ENCODE assay signal across 1 cellular context in the genomic region with DNA sequence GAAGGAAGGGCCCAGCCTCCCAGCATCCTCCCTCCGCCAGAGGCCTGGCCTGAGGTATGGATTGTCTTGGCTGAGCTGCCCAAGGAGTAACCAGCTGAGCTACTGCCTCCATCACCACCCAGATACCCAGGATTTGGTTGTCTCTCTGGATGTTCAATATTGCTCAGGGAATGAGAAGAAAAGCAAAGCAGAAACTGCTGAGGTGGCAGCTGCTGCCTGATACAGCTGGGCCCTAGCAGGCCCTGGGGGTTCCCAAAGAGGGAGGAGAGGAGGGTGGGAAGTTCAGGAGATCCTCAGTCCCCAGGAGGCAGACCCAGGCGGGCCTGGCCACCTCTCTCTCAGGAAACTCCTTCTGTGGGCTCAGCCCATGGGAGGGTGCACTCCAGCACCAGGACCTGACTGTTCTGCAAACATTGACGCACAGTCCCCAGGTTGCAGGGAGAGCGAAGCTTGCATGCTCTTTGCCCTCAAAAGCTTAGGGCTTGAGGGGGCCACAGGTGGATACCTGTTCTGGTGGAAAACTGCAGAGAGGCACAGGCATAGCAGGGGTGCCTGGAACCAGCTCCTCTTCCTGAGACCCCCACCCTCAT.
TF ChIP-seq lines count a peak whose summit lies in the region.

No MANE protein-coding gene starts in this region.

TF ChIP-seq in HepG2, 621 proteins besides CTCF, POLR2A, EP300 and RAD21 (continued from another document and continues in another):
- TF ChIP-seq, protein P1, sequence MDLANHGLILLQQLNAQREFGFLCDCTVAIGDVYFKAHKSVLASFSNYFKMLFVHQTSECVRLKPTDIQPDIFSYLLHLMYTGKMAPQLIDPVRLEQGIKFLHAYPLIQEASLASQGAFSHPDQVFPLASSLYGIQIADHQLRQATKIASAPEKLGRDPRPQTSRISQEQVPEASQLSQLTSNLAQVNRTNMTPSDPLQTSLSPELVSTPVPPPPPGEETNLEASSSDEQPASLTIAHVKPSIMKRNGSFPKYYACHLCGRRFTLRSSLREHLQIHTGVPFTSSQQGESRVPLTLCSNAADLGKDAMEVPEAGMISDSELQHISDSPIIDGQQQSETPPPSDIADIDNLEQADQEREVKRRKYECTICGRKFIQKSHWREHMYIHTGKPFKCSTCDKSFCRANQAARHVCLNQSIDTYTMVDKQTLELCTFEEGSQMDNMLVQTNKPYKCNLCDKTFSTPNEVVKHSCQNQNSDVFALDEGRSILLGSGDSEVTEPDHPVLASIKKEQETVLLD (CRISPR knock-in tag; IDR thresholded peaks at IDR 0.05; ENCODE audit: low read depth): no peak
- TF ChIP-seq, protein P2, sequence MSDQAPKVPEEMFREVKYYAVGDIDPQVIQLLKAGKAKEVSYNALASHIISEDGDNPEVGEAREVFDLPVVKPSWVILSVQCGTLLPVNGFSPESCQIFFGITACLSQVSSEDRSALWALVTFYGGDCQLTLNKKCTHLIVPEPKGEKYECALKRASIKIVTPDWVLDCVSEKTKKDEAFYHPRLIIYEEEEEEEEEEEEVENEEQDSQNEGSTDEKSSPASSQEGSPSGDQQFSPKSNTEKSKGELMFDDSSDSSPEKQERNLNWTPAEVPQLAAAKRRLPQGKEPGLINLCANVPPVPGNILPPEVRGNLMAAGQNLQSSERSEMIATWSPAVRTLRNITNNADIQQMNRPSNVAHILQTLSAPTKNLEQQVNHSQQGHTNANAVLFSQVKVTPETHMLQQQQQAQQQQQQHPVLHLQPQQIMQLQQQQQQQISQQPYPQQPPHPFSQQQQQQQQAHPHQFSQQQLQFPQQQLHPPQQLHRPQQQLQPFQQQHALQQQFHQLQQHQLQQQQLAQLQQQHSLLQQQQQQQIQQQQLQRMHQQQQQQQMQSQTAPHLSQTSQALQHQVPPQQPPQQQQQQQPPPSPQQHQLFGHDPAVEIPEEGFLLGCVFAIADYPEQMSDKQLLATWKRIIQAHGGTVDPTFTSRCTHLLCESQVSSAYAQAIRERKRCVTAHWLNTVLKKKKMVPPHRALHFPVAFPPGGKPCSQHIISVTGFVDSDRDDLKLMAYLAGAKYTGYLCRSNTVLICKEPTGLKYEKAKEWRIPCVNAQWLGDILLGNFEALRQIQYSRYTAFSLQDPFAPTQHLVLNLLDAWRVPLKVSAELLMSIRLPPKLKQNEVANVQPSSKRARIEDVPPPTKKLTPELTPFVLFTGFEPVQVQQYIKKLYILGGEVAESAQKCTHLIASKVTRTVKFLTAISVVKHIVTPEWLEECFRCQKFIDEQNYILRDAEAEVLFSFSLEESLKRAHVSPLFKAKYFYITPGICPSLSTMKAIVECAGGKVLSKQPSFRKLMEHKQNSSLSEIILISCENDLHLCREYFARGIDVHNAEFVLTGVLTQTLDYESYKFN (CRISPR knock-in tag; conservative IDR thresholded peaks at IDR 0.05): peak; percentile 42; the same call in 1 of the 2 replicates
- TF ChIP-seq KLF6 (CRISPR knock-in tag; IDR thresholded peaks at IDR 0.05) (no peak), NCOR1 (IDR thresholded peaks at IDR 0.05; ENCODE audit: borderline replicate concordance, low read length) (no peak), PAWR (CRISPR knock-in tag; IDR thresholded peaks at IDR 0.05; ENCODE audit: borderline replicate concordance) (no peak), ZNF790 (CRISPR knock-in tag; IDR thresholded peaks at IDR 0.05; ENCODE audit: borderline replicate concordance) (no peak), SALL1 (CRISPR knock-in tag; IDR thresholded peaks at IDR 0.05) (peak; percentile 36; the same call in 1 of the 2 replicates), KDM2A (CRISPR knock-in tag; IDR thresholded peaks at IDR 0.05; ENCODE audit: borderline replicate concordance, low read depth) (no peak), ZNF556 (CRISPR knock-in tag; IDR thresholded peaks at IDR 0.05; ENCODE audit: borderline replicate concordance) (peak; percentile 100), FOXA3 (CRISPR knock-in tag; IDR thresholded peaks at IDR 0.05) (0 out of 2 replicates have a peak, but pooled peaks have one; percentile 32), TBL1XR1 (IDR thresholded peaks at IDR 0.05; ENCODE audit: borderline replicate concordance, low read length, partially characterized antibody) (no peak), PHB2 (IDR thresholded peaks at IDR 0.05; ENCODE audit: partially characterized antibody) (no peak), ZKSCAN5 (CRISPR knock-in tag; IDR thresholded peaks at IDR 0.05) (no peak), MEIS1 (CRISPR knock-in tag; IDR thresholded peaks at IDR 0.05; ENCODE audit: borderline replicate concordance) (no peak), SETDB1 (CRISPR knock-in tag; IDR thresholded peaks at IDR 0.05; ENCODE audit: borderline replicate concordance) (no peak), JDP2 (CRISPR knock-in tag; IDR thresholded peaks at IDR 0.05; ENCODE audit: borderline replicate concordance) (no peak), MAFK (conservative IDR thresholded peaks at IDR 0.05 in 1 of 2, IDR thresholded peaks at IDR 0.05 in 1 of 2; ENCODE audit: low read length in 2 of 2) (peak; percentile 54 to 58; a peak in 3 of 4 replicates), ZFX (CRISPR knock-in tag; IDR thresholded peaks at IDR 0.05; ENCODE audit: low read depth) (peak; percentile 29; the same call in 1 of the 2 replicates), ATF7-NPFF (CRISPR knock-in tag; IDR thresholded peaks at IDR 0.05; ENCODE audit: low read depth) (no peak), SIN3A (IDR thresholded peaks at IDR 0.05; ENCODE audit: borderline replicate concordance, low read depth, low read length) (no peak), ZNF782 (CRISPR knock-in tag; IDR thresholded peaks at IDR 0.05; ENCODE audit: borderline replicate concordance) (no peak), XRCC5 (optimal IDR thresholded peaks at IDR 0.05; ENCODE audit: low read length) (peak; percentile 20), HNRNPK (IDR thresholded peaks at IDR 0.05; ENCODE audit: low read depth, low read length, poor library complexity, severe bottlenecking) (no peak)
- TF ChIP-seq, protein P3, sequence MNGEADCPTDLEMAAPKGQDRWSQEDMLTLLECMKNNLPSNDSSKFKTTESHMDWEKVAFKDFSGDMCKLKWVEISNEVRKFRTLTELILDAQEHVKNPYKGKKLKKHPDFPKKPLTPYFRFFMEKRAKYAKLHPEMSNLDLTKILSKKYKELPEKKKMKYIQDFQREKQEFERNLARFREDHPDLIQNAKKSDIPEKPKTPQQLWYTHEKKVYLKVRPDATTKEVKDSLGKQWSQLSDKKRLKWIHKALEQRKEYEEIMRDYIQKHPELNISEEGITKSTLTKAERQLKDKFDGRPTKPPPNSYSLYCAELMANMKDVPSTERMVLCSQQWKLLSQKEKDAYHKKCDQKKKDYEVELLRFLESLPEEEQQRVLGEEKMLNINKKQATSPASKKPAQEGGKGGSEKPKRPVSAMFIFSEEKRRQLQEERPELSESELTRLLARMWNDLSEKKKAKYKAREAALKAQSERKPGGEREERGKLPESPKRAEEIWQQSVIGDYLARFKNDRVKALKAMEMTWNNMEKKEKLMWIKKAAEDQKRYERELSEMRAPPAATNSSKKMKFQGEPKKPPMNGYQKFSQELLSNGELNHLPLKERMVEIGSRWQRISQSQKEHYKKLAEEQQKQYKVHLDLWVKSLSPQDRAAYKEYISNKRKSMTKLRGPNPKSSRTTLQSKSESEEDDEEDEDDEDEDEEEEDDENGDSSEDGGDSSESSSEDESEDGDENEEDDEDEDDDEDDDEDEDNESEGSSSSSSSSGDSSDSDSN (CRISPR knock-in tag; IDR thresholded peaks at IDR 0.05): 0 out of 2 replicates have a peak, but pooled peaks have one; percentile 44
- TF ChIP-seq, protein P4, sequence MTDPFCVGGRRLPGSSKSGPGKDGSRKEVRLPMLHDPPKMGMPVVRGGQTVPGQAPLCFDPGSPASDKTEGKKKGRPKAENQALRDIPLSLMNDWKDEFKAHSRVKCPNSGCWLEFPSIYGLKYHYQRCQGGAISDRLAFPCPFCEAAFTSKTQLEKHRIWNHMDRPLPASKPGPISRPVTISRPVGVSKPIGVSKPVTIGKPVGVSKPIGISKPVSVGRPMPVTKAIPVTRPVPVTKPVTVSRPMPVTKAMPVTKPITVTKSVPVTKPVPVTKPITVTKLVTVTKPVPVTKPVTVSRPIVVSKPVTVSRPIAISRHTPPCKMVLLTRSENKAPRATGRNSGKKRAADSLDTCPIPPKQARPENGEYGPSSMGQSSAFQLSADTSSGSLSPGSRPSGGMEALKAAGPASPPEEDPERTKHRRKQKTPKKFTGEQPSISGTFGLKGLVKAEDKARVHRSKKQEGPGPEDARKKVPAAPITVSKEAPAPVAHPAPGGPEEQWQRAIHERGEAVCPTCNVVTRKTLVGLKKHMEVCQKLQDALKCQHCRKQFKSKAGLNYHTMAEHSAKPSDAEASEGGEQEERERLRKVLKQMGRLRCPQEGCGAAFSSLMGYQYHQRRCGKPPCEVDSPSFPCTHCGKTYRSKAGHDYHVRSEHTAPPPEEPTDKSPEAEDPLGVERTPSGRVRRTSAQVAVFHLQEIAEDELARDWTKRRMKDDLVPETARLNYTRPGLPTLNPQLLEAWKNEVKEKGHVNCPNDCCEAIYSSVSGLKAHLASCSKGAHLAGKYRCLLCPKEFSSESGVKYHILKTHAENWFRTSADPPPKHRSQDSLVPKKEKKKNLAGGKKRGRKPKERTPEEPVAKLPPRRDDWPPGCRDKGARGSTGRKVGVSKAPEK (CRISPR knock-in tag; IDR thresholded peaks at IDR 0.05; ENCODE audit: borderline replicate concordance): no peak
- TF ChIP-seq, protein P5, sequence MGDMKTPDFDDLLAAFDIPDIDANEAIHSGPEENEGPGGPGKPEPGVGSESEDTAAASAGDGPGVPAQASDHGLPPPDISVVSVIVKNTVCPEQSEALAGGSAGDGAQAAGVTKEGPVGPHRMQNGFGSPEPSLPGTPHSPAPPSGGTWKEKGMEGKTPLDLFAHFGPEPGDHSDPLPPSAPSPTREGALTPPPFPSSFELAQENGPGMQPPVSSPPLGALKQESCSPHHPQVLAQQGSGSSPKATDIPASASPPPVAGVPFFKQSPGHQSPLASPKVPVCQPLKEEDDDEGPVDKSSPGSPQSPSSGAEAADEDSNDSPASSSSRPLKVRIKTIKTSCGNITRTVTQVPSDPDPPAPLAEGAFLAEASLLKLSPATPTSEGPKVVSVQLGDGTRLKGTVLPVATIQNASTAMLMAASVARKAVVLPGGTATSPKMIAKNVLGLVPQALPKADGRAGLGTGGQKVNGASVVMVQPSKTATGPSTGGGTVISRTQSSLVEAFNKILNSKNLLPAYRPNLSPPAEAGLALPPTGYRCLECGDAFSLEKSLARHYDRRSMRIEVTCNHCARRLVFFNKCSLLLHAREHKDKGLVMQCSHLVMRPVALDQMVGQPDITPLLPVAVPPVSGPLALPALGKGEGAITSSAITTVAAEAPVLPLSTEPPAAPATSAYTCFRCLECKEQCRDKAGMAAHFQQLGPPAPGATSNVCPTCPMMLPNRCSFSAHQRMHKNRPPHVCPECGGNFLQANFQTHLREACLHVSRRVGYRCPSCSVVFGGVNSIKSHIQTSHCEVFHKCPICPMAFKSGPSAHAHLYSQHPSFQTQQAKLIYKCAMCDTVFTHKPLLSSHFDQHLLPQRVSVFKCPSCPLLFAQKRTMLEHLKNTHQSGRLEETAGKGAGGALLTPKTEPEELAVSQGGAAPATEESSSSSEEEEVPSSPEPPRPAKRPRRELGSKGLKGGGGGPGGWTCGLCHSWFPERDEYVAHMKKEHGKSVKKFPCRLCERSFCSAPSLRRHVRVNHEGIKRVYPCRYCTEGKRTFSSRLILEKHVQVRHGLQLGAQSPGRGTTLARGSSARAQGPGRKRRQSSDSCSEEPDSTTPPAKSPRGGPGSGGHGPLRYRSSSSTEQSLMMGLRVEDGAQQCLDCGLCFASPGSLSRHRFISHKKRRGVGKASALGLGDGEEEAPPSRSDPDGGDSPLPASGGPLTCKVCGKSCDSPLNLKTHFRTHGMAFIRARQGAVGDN (CRISPR knock-in tag; IDR thresholded peaks at IDR 0.05): peak; percentile 59
- TF ChIP-seq, protein P6, sequence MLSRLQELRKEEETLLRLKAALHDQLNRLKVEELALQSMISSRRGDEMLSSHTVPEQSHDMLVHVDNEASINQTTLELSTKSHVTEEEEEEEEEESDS (CRISPR knock-in tag; IDR thresholded peaks at IDR 0.05; ENCODE audit: borderline replicate concordance): no peak
- TF ChIP-seq, protein P7, sequence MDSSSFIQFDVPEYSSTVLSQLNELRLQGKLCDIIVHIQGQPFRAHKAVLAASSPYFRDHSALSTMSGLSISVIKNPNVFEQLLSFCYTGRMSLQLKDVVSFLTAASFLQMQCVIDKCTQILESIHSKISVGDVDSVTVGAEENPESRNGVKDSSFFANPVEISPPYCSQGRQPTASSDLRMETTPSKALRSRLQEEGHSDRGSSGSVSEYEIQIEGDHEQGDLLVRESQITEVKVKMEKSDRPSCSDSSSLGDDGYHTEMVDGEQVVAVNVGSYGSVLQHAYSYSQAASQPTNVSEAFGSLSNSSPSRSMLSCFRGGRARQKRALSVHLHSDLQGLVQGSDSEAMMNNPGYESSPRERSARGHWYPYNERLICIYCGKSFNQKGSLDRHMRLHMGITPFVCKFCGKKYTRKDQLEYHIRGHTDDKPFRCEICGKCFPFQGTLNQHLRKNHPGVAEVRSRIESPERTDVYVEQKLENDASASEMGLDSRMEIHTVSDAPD (CRISPR knock-in tag; IDR thresholded peaks at IDR 0.05): no peak
- TF ChIP-seq, protein P8, sequence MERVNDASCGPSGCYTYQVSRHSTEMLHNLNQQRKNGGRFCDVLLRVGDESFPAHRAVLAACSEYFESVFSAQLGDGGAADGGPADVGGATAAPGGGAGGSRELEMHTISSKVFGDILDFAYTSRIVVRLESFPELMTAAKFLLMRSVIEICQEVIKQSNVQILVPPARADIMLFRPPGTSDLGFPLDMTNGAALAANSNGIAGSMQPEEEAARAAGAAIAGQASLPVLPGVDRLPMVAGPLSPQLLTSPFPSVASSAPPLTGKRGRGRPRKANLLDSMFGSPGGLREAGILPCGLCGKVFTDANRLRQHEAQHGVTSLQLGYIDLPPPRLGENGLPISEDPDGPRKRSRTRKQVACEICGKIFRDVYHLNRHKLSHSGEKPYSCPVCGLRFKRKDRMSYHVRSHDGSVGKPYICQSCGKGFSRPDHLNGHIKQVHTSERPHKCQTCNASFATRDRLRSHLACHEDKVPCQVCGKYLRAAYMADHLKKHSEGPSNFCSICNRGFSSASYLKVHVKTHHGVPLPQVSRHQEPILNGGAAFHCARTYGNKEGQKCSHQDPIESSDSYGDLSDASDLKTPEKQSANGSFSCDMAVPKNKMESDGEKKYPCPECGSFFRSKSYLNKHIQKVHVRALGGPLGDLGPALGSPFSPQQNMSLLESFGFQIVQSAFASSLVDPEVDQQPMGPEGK (CRISPR knock-in tag; IDR thresholded peaks at IDR 0.05): peak; percentile 56
- TF ChIP-seq, protein P9, sequence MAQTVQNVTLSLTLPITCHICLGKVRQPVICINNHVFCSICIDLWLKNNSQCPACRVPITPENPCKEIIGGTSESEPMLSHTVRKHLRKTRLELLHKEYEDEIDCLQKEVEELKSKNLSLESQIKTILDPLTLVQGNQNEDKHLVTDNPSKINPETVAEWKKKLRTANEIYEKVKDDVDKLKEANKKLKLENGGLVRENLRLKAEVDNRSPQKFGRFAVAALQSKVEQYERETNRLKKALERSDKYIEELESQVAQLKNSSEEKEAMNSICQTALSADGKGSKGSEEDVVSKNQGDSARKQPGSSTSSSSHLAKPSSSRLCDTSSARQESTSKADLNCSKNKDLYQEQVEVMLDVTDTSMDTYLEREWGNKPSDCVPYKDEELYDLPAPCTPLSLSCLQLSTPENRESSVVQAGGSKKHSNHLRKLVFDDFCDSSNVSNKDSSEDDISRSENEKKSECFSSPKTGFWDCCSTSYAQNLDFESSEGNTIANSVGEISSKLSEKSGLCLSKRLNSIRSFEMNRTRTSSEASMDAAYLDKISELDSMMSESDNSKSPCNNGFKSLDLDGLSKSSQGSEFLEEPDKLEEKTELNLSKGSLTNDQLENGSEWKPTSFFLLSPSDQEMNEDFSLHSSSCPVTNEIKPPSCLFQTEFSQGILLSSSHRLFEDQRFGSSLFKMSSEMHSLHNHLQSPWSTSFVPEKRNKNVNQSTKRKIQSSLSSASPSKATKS (CRISPR knock-in tag; IDR thresholded peaks at IDR 0.05): no peak
- TF ChIP-seq, protein P10, sequence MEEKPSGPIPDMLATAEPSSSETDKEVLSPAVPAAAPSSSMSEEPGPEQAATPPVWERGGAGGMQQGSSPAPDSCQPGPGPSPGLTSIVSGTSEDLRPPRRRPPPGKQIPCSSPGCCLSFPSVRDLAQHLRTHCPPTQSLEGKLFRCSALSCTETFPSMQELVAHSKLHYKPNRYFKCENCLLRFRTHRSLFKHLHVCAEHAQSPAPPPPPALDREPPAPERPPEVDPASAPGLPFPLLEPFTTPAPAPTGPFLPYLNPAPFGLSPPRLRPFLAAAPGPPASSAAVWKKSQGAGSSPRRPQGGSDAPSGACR (CRISPR knock-in tag; IDR thresholded peaks at IDR 0.05): no peak
